In genomic region chr2:168241208-168241607, GRCh38 we compare ENCODE assay signal across 19 cellular contexts. TPM values are rescaled to one million over a fixed set of nuclear protein-coding genes. Genes with fewer than 3 reads are reported as not detected.
DNase-seq lines count a peak whose midpoint lies in the region; ATAC-seq and TF ChIP-seq lines count a peak whose summit lies in the region.
"Had no signal": no experiment of that assay in that cellular context is flagged by ENCODE, and none has a peak within 500 bp of the region (broad histone marks: within the 10 kb centered on the region; RNA-seq: fewer than 3 reads in every experiment).

No MANE protein-coding gene starts in this region.

- peaks cover 11% of the 10 kb centered on the region for H3K36me3 Mint-ChIP-seq in T-cell

- CTCF ChIA-PET in T-cell (lab: Charles Lee) = no interaction called here

- no peaks in the 10 kb centered on the region for H3K9me3 Mint-ChIP-seq in T-cell
- H3K9me3 Mint-ChIP-seq: activated T-helper 1 cell treated with anti-CD3 and anti-CD28 coated beads, Interleukin-12 subunit alpha, Interleukin-12 subunit beta, Interleukin-2, Interleukin-4 antibody, amounts not matched to agents 30 ng/mL and 10 ng/mL and 1 ng/mL, durations not matched to agents 14 hours and 24 hours and 36 hours; stimulated activated memory B cell treated with anti-CD40 and anti-IgM and Interleukin-4, amounts not matched to agents 10 μg/mL and 1 μg/mL and 100 μg/mL, for 72 hours had no signal

- H3K4me1 ChIP-seq in heart left ventricle (peaks cover 0 to 64% (median 33%) of the 10 kb centered on the region in 12 donors), heart right ventricle (peaks cover 3 to 80% (median 41%) of the 10 kb centered on the region in 9 donors)
- H3K4me1 ChIP-seq: uterus had no signal

- TF ChIP-seq CTCF in heart left ventricle (IDR thresholded peaks at IDR 0.05) (no peak), heart right ventricle (IDR thresholded peaks at IDR 0.05) (no peak)

- intact Hi-C loops in heart left ventricle (cut with DNase I) (loop anchor here in 3 of 10 donors (5.0 to 10.0 kb wide), 3 partner anchors 74 to 106 kb away; no protein-coding TSS in a partner anchor), cardiac septum (cut with DNase I) (no loop called here), heart right ventricle (cut with DNase I) (loop anchor here in 3 of 10 donors (5.0 to 10.0 kb wide), 3 partner anchors 96 to 109 kb away; no protein-coding TSS in a partner anchor)

- no peaks in the 10 kb centered on the region for H3K36me3 ChIP-seq in heart left ventricle
- no peaks in the 10 kb centered on the region for H3K36me3 ChIP-seq in heart right ventricle
- H3K36me3 ChIP-seq: uterus had no signal

- ATAC-seq in heart left ventricle (peak in 3 of 4 donors; percentile 44 to 61 (median 53)), T-cell (replicated peaks in 1 of 4) (peak in 3 of 4 experiments; percentile 44 to 62 (median 48)), heart right ventricle (peak in 6 of 8 donors; percentile 32 to 66 (median 51)), HG02884 (IDR thresholded peaks at IDR 0.05; ENCODE audit: unreplicated experiment) (no peak)
- ATAC-seq: activated CD4-positive, CD25-positive, alpha-beta regulatory T cell treated with anti-CD3 and anti-CD28 coated beads, Interleukin-2, amount 50 U/mL, for 24 hours; K562; stimulated activated memory B cell treated with anti-CD40 and anti-IgM and Interleukin-4, amounts not matched to agents 10 μg/mL and 1 μg/mL and 100 μg/mL, for 72 hours had no signal

- H3K27ac ChIP-seq in heart left ventricle (peak overlapping the region in 11 of 12 donors; percentile 12 to 72 (median 56)), heart right ventricle (peak overlapping the region in 9 of 10 donors; percentile 5 to 71 (median 53))
- H3K27ac ChIP-seq: uterus had no signal

- no peak overlapping the region for H3K4me3 Mint-ChIP-seq in T-cell
- H3K4me3 Mint-ChIP-seq: activated T-helper 1 cell treated with anti-CD3 and anti-CD28 coated beads, Interleukin-12 subunit alpha, Interleukin-12 subunit beta, Interleukin-2, Interleukin-4 antibody, amounts not matched to agents 30 ng/mL and 10 ng/mL and 1 ng/mL, durations not matched to agents 14 hours and 24 hours and 36 hours; B cell; brain; stimulated activated memory B cell treated with anti-CD40 and anti-IgM and Interleukin-4, amounts not matched to agents 10 μg/mL and 1 μg/mL and 100 μg/mL, for 72 hours had no signal

- peaks cover 38 to 47% (median 42%) of the 10 kb centered on the region in 3 donors for H3K4me1 Mint-ChIP-seq in T-cell

- H3K9me3 ChIP-seq in heart left ventricle (no peaks in the 10 kb centered on the region), heart right ventricle (no peaks in the 10 kb centered on the region)
- H3K9me3 ChIP-seq: uterus had no signal

- DNase-seq in heart left ventricle (peak in 1 of 5 donors; percentile 39), cardiac septum (ENCODE audit: low spot score) (no peak), T-cell (peak in 1 of 34 experiments; percentile 8), heart right ventricle (peak in 1 of 2 donors; percentile 17), NCI-H2227 (lab: John Stamatoyannopoulos, UW; ENCODE audit: unreplicated experiment) (no peak), NCI-H2081 treated with DMSO at 0.1 percent for 48 hours (lab: John Stamatoyannopoulos, UW) (no peak), amniotic stem cell (lab: John Stamatoyannopoulos, UW) (no peak)
- DNase-seq: effector memory CD4-positive, alpha-beta T cell; NCI-H1930; stimulated activated CD4-positive, alpha-beta T cell treated with anti-CD3 and anti-CD28 coated beads, Interleukin-4, amount 100 ng/mL, for 1 hour; SW 1271 had no signal

- TF ChIP-seq POLR2A in heart left ventricle (IDR thresholded peaks at IDR 0.05) = no peak

- H3K4me3 ChIP-seq in heart left ventricle (no peak overlapping the region), heart right ventricle (no peak overlapping the region)
- H3K4me3 ChIP-seq: K562, uterus had no signal

- POLR2A ChIA-PET in T-cell (lab: Charles Lee) = no interaction called here

- no peaks in the 10 kb centered on the region for H3K27me3 Mint-ChIP-seq in T-cell
- H3K27me3 Mint-ChIP-seq: B cell; brain; stimulated activated memory B cell treated with anti-CD40 and anti-IgM and Interleukin-4, amounts not matched to agents 10 μg/mL and 1 μg/mL and 100 μg/mL, for 72 hours had no signal

- H3K27ac Mint-ChIP-seq in T-cell = no peak overlapping the region
- H3K27ac Mint-ChIP-seq: activated T-helper 1 cell treated with anti-CD3 and anti-CD28 coated beads, Interleukin-12 subunit alpha, Interleukin-12 subunit beta, Interleukin-2, Interleukin-4 antibody, amounts not matched to agents 30 ng/mL and 10 ng/mL and 1 ng/mL, durations not matched to agents 14 hours and 24 hours and 36 hours; B cell; brain; stimulated activated memory B cell treated with anti-CD40 and anti-IgM and Interleukin-4, amounts not matched to agents 10 μg/mL and 1 μg/mL and 100 μg/mL, for 72 hours had no signal

- 41 to 44% (median 42%) methylated on average over 5 of the region's 5 CpGs for whole genome bisulfite sequencing in heart left ventricle, 4 donors
- WGBS in heart right ventricle, 2 donors = 42 to 57% methylated on average over 5 of the region's 5 CpGs

- H3K27me3 ChIP-seq in heart left ventricle (no peaks in the 10 kb centered on the region), heart right ventricle (no peaks in the 10 kb centered on the region)
- H3K27me3 ChIP-seq: uterus had no signal

RNA-seq across cellular contexts. Expression of gene STK39, which starts 6.2 kb away (rescaled TPM):
- total RNA-seq in heart left ventricle (10 to 100 TPM; 13.1 to 33.2 (median 21.5) TPM), cardiac septum (24.6 TPM), T-cell (10 to 100 TPM; 15.4 to 25.8 (median 21.0) TPM), heart right ventricle (10 to 100 TPM; 15.2 to 35.5 (median 19.3) TPM)
- polyA plus RNA-seq in heart left ventricle (10 to 100 TPM; 18.2 to 40.1 TPM), heart right ventricle (10 to 100 TPM; 19.1 to 27.7 TPM)
